In the genomic region with DNA sequence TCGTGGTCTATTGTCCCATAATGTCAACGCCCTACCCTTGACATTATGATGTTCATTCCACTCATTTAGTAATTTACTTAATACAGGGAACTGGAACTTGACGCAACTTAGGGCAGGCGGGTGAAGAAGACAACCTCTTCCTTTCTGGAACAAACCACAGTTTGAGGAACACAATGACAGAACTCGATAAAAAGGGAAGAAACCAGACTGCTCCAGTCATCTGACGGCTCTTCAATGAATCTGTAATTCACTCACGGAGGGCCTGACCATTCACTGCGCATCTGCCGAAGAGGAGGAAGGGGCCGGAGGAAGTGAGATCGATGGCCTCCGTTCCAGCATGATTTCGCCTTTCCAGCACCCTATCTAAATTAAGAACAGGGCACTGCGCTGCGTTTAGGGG, we compare ENCODE assay signal across 10 cellular contexts.
DNase-seq lines count a peak whose midpoint lies in the region; ATAC-seq and TF ChIP-seq lines count a peak whose summit lies in the region.
"Had no signal": no experiment of that assay in that cellular context is flagged by ENCODE, and none has a peak within 500 bp of the region (broad histone marks: within the 10 kb centered on the region; RNA-seq: fewer than 3 reads in every experiment).

No MANE protein-coding gene starts in this region.

- no peak overlapping the region for H3K4me2 ChIP-seq in neuronal stem cell (ENCODE audit: insufficient read depth, low read length, poor library complexity, severe bottlenecking)

- no peaks in the 10 kb centered on the region for H3K27me3 Mint-ChIP-seq in natural killer cell treated with Interleukin-12 subunit alpha and Interleukin-12 subunit beta and Interleukin-15 and Interleukin-18, amount 100 ng/mL, for 72 hours

- H3K36me3 ChIP-seq in neuronal stem cell (replicated peaks in 1 of 2; ENCODE audit: control insufficient read depth in 2 of 2, insufficient read depth in 2 of 2, low read length in 2 of 2), result no peaks in the 10 kb centered on the region

- H3K9me3 Mint-ChIP-seq in natural killer cell treated with Interleukin-12 subunit alpha and Interleukin-12 subunit beta and Interleukin-15 and Interleukin-18, amount 100 ng/mL, for 72 hours, result no peaks in the 10 kb centered on the region

- H3K27ac Mint-ChIP-seq in natural killer cell treated with Interleukin-12 subunit alpha and Interleukin-12 subunit beta and Interleukin-15 and Interleukin-18, amount 100 ng/mL, for 72 hours, result peak overlapping the region; percentile 69 to 71

- H3K79me1 ChIP-seq in neuronal stem cell (ENCODE audit: low read depth, low read length), result no peaks in the 10 kb centered on the region

- peaks cover 10% of the 10 kb centered on the region for H3K36me3 Mint-ChIP-seq in natural killer cell treated with Interleukin-12 subunit alpha and Interleukin-12 subunit beta and Interleukin-15 and Interleukin-18, amount 100 ng/mL, for 72 hours

- no peak overlapping the region for H3K4ac ChIP-seq in neuronal stem cell (ENCODE audit: low read length)

- peak overlapping the region; percentile 79 to 95 for H3K27ac ChIP-seq in coronary artery
- H3K27ac ChIP-seq in neuronal stem cell (replicated peaks; ENCODE audit: low read length), result no peak overlapping the region

- no peak overlapping the region for H4K8ac ChIP-seq in neuronal stem cell (ENCODE audit: low read depth, low read length)

- H3K14ac ChIP-seq in neuronal stem cell (ENCODE audit: low read length), result no peak overlapping the region

- WGBS in neuronal stem cell (ENCODE audit: extremely low coverage in 2 of 2, insufficient read length in 2 of 2, insufficient replicate concordance in 1 of 2), 2 donors, result no CpG with 5 or more reads among the region's 15 CpGs

- H2AK5ac ChIP-seq in neuronal stem cell (ENCODE audit: low read depth, low read length), result no peak overlapping the region

- peak overlapping the region; percentile 33 for H3K4me3 Mint-ChIP-seq in natural killer cell treated with Interleukin-12 subunit alpha and Interleukin-12 subunit beta and Interleukin-15 and Interleukin-18, amount 100 ng/mL, for 72 hours

- H3K23ac ChIP-seq in neuronal stem cell (ENCODE audit: low read depth, low read length, poor library complexity), result no peak overlapping the region

- ATAC-seq in natural killer cell treated with Interleukin-12 subunit alpha and Interleukin-12 subunit beta and Interleukin-15 and Interleukin-18, amount 100 ng/mL, for 72 hours, result no peak
- no peak for ATAC-seq in HG02885 (IDR thresholded peaks at IDR 0.05; ENCODE audit: poor library complexity, unreplicated experiment)
- ATAC-seq: HCT116 had no signal

- H2BK15ac ChIP-seq in neuronal stem cell (ENCODE audit: low read length), result no peak overlapping the region

- H3K4me1 ChIP-seq in neuronal stem cell (ENCODE audit: control insufficient read depth in 2 of 2, insufficient read depth in 1 of 2, low read depth in 1 of 2, low read length in 2 of 2), result peaks cover 20 to 27% of the 10 kb centered on the region in 2 donors

- H3K9me3 ChIP-seq in neuronal stem cell (replicated peaks in 1 of 2; ENCODE audit: control insufficient read depth in 2 of 2, insufficient read depth in 1 of 2, low read depth in 1 of 2, low read length in 2 of 2), result no peaks in the 10 kb centered on the region

- H2BK120ac ChIP-seq in neuronal stem cell (ENCODE audit: low read depth, low read length), result no peak overlapping the region

- no peak overlapping the region for H2BK12ac ChIP-seq in neuronal stem cell (ENCODE audit: low read length)

- TF ChIP-seq CTCF in coronary artery (IDR thresholded peaks at IDR 0.05), result no peak

- H3K18ac ChIP-seq in neuronal stem cell (ENCODE audit: low read length), result no peak overlapping the region

- no peak overlapping the region for H3K4me3 ChIP-seq in coronary artery
- no peak overlapping the region for H3K4me3 ChIP-seq in neuronal stem cell (ENCODE audit: low read length in 2 of 2)
- H3K4me3 ChIP-seq: BLaER1 treated with 17β-estradiol and CSF1 and Interleukin-3, amounts not matched to agents 10 nM and 100 nM had no signal

- no peak overlapping the region for H2BK5ac ChIP-seq in neuronal stem cell (ENCODE audit: low read length)

- no peaks in the 10 kb centered on the region for H3K27me3 ChIP-seq in neuronal stem cell (ENCODE audit: control insufficient read depth in 3 of 3, insufficient read depth in 3 of 3, low read depth in 1 of 3, low read length in 3 of 3)
- H3K27me3 ChIP-seq: BLaER1 treated with 17β-estradiol and CSF1 and Interleukin-3, amounts not matched to agents 10 nM and 100 nM had no signal

- no peak overlapping the region for H2AFZ ChIP-seq in neuronal stem cell (ENCODE audit: low read length)

- H3K9ac ChIP-seq in neuronal stem cell (ENCODE audit: low read depth, low read length, poor library complexity), result no peak overlapping the region

- DNase-seq in Ammon's horn (ENCODE audit: low spot score) (peak; percentile 75), NOMO-1 treated with dmso at 0.1 percent for 144 hours (lab: John Stamatoyannopoulos, UW; ENCODE audit: unreplicated experiment) (peak; percentile 91), coronary artery (ENCODE audit: low spot score) (no peak), neuronal stem cell (ENCODE audit: low spot score) (no peak), NCI-H510A treated with DMSO at 0.1 percent for 48 hours (lab: John Stamatoyannopoulos, UW) (no peak)
- DNase-seq in natural killer cell treated with Interleukin-12 subunit alpha and Interleukin-12 subunit beta and Interleukin-15 and Interleukin-18, amount 100 ng/mL, for 72 hours (ENCODE audit: low spot score), result no peak
- DNase-seq in NK-92 treated with Interleukin-12 subunit alpha and Interleukin-12 subunit beta, amount 100 ng/mL, for 24 hours (lab: John Stamatoyannopoulos, UW), result no peak

- H3K4me1 Mint-ChIP-seq in natural killer cell treated with Interleukin-12 subunit alpha and Interleukin-12 subunit beta and Interleukin-15 and Interleukin-18, amount 100 ng/mL, for 72 hours (ENCODE audit: low read depth in 2 of 2), result peaks cover 35 to 40% of the 10 kb centered on the region in 2 donors

- no peak overlapping the region for H4K91ac ChIP-seq in neuronal stem cell (ENCODE audit: low read depth, low read length, poor library complexity)

Comparison
In these comparisons a context has a peak if more than half of its experiments do, and no peak if none do; other contexts are left out.
1. DNase-seq: peak in Ammon's horn (single experiment) and NOMO-1 treated with dmso at 0.1 percent for 144 hours (single experiment); none in coronary artery (single experiment), natural killer cell treated with Interleukin-12 subunit alpha and Interleukin-12 subunit beta and Interleukin-15 and Interleukin-18, amount 100 ng/mL, for 72 hours (single experiment), NK-92 treated with Interleukin-12 subunit alpha and Interleukin-12 subunit beta, amount 100 ng/mL, for 24 hours (single experiment), neuronal stem cell (single experiment) and NCI-H510A treated with DMSO at 0.1 percent for 48 hours (single experiment).